2 cellular contexts compared by ENCODE assay signal in the genomic region with DNA sequence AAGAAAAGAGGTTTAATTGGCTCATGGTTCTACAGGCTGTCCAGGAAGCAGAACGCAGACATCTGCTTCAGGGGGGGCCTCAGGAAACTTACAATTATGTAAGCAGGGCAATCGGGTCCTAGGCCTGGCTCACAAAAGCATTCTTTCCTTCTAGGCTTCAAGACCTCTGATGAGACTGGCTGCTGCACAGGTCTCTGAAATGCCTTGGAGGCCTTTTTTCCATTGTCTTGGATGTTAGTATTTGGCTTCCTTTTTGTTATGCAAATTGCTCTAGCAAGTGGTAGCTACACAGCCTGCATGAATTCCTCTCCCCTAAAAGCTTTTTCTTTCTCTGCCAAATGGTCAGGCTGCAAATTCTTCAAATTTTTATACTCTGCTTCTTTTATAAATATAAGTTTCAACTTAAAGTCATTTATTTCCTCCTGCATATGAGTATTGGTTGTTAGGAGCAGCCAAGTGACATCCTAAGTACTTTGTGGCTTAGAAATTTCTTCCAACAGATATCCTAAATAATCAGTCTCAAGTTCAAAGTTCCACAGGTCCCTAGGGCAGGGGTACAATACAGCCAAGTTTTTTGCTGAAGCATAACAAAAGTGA.
TF ChIP-seq lines count a peak whose summit lies in the region.

No MANE protein-coding gene starts in this region.

TF ChIP-seq in SK-N-SH treated with all-trans-retinoic acid at 6 μM for 48 hours, 23 proteins besides CTCF, POLR2A, EP300 and RAD21:
- no peak for TF ChIP-seq CSDC2 (CRISPR knock-in tag; IDR thresholded peaks at IDR 0.05)
- TF ChIP-seq, protein P1, sequence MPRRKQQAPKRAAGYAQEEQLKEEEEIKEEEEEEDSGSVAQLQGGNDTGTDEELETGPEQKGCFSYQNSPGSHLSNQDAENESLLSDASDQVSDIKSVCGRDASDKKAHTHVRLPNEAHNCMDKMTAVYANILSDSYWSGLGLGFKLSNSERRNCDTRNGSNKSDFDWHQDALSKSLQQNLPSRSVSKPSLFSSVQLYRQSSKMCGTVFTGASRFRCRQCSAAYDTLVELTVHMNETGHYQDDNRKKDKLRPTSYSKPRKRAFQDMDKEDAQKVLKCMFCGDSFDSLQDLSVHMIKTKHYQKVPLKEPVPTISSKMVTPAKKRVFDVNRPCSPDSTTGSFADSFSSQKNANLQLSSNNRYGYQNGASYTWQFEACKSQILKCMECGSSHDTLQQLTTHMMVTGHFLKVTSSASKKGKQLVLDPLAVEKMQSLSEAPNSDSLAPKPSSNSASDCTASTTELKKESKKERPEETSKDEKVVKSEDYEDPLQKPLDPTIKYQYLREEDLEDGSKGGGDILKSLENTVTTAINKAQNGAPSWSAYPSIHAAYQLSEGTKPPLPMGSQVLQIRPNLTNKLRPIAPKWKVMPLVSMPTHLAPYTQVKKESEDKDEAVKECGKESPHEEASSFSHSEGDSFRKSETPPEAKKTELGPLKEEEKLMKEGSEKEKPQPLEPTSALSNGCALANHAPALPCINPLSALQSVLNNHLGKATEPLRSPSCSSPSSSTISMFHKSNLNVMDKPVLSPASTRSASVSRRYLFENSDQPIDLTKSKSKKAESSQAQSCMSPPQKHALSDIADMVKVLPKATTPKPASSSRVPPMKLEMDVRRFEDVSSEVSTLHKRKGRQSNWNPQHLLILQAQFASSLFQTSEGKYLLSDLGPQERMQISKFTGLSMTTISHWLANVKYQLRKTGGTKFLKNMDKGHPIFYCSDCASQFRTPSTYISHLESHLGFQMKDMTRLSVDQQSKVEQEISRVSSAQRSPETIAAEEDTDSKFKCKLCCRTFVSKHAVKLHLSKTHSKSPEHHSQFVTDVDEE (CRISPR knock-in tag; IDR thresholded peaks at IDR 0.05), result no peak
- no peak for TF ChIP-seq ZC3H10 (CRISPR knock-in tag; IDR thresholded peaks at IDR 0.05)
- TF ChIP-seq ZFP30 (CRISPR knock-in tag; IDR thresholded peaks at IDR 0.05), result no peak
- TF ChIP-seq PPARA (CRISPR knock-in tag; IDR thresholded peaks at IDR 0.05; ENCODE audit: borderline replicate concordance), result no peak
- TF ChIP-seq, protein P2, sequence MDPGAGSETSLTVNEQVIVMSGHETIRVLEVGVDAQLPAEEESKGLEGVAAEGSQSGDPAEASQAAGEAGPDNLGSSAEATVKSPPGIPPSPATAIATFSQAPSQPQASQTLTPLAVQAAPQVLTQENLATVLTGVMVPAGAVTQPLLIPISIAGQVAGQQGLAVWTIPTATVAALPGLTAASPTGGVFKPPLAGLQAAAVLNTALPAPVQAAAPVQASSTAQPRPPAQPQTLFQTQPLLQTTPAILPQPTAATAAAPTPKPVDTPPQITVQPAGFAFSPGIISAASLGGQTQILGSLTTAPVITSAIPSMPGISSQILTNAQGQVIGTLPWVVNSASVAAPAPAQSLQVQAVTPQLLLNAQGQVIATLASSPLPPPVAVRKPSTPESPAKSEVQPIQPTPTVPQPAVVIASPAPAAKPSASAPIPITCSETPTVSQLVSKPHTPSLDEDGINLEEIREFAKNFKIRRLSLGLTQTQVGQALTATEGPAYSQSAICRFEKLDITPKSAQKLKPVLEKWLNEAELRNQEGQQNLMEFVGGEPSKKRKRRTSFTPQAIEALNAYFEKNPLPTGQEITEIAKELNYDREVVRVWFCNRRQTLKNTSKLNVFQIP (CRISPR knock-in tag; IDR thresholded peaks at IDR 0.05; ENCODE audit: borderline replicate concordance, low read depth), result no peak
- no peak for TF ChIP-seq ZFP3 (CRISPR knock-in tag; IDR thresholded peaks at IDR 0.05)
- TF ChIP-seq ZNF8 (CRISPR knock-in tag; IDR thresholded peaks at IDR 0.05), result no peak
- TF ChIP-seq ZNF565 (CRISPR knock-in tag; conservative IDR thresholded peaks at IDR 0.05; ENCODE audit: low read depth), result no peak
- TF ChIP-seq ARNTL (CRISPR knock-in tag; IDR thresholded peaks at IDR 0.05; ENCODE audit: borderline replicate concordance, low read depth), result no peak
- TF ChIP-seq, protein P3, sequence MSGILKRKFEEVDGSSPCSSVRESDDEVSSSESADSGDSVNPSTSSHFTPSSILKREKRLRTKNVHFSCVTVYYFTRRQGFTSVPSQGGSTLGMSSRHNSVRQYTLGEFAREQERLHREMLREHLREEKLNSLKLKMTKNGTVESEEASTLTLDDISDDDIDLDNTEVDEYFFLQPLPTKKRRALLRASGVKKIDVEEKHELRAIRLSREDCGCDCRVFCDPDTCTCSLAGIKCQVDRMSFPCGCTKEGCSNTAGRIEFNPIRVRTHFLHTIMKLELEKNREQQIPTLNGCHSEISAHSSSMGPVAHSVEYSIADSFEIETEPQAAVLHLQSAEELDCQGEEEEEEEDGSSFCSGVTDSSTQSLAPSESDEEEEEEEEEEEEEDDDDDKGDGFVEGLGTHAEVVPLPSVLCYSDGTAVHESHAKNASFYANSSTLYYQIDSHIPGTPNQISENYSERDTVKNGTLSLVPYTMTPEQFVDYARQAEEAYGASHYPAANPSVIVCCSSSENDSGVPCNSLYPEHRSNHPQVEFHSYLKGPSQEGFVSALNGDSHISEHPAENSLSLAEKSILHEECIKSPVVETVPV (CRISPR knock-in tag; IDR thresholded peaks at IDR 0.05), result no peak
- no peak for TF ChIP-seq GLIS3 (CRISPR knock-in tag; IDR thresholded peaks at IDR 0.05)
- no peak for TF ChIP-seq BACH2 (CRISPR knock-in tag; IDR thresholded peaks at IDR 0.05; ENCODE audit: borderline replicate concordance)

TF ChIP-seq in SK-N-SH, 30 proteins besides CTCF, POLR2A, EP300 and RAD21:
- TF ChIP-seq RFX5 (IDR thresholded peaks at IDR 0.05; ENCODE audit: low read length) (no peak), FOXJ3 (CRISPR knock-in tag; IDR thresholded peaks at IDR 0.05) (no peak), FOXM1 (IDR thresholded peaks at IDR 0.05; ENCODE audit: low read depth) (no peak), YY1 (IDR thresholded peaks at IDR 0.05; ENCODE audit: low read depth) (no peak), POLR2AphosphoS5 (IDR thresholded peaks at IDR 0.05; ENCODE audit: low read depth, low read length) (no peak), SIN3A (IDR thresholded peaks at IDR 0.05; ENCODE audit: borderline replicate concordance, low read depth, low read length) (no peak), SMC3 (IDR thresholded peaks at IDR 0.05; ENCODE audit: low read depth, low read length) (no peak), EZH2phosphoT487 (IDR thresholded peaks at IDR 0.05; ENCODE audit: borderline replicate concordance, low read depth) (no peak)
- TF ChIP-seq, protein P4, sequence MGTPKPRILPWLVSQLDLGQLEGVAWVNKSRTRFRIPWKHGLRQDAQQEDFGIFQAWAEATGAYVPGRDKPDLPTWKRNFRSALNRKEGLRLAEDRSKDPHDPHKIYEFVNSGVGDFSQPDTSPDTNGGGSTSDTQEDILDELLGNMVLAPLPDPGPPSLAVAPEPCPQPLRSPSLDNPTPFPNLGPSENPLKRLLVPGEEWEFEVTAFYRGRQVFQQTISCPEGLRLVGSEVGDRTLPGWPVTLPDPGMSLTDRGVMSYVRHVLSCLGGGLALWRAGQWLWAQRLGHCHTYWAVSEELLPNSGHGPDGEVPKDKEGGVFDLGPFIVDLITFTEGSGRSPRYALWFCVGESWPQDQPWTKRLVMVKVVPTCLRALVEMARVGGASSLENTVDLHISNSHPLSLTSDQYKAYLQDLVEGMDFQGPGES (IDR thresholded peaks at IDR 0.05; ENCODE audit: low read depth, low read length), result no peak
- TF ChIP-seq, protein P5, sequence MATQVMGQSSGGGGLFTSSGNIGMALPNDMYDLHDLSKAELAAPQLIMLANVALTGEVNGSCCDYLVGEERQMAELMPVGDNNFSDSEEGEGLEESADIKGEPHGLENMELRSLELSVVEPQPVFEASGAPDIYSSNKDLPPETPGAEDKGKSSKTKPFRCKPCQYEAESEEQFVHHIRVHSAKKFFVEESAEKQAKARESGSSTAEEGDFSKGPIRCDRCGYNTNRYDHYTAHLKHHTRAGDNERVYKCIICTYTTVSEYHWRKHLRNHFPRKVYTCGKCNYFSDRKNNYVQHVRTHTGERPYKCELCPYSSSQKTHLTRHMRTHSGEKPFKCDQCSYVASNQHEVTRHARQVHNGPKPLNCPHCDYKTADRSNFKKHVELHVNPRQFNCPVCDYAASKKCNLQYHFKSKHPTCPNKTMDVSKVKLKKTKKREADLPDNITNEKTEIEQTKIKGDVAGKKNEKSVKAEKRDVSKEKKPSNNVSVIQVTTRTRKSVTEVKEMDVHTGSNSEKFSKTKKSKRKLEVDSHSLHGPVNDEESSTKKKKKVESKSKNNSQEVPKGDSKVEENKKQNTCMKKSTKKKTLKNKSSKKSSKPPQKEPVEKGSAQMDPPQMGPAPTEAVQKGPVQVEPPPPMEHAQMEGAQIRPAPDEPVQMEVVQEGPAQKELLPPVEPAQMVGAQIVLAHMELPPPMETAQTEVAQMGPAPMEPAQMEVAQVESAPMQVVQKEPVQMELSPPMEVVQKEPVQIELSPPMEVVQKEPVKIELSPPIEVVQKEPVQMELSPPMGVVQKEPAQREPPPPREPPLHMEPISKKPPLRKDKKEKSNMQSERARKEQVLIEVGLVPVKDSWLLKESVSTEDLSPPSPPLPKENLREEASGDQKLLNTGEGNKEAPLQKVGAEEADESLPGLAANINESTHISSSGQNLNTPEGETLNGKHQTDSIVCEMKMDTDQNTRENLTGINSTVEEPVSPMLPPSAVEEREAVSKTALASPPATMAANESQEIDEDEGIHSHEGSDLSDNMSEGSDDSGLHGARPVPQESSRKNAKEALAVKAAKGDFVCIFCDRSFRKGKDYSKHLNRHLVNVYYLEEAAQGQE (IDR thresholded peaks at IDR 0.05; ENCODE audit: low read depth, low read length), result no peak
- TF ChIP-seq, protein P6, sequence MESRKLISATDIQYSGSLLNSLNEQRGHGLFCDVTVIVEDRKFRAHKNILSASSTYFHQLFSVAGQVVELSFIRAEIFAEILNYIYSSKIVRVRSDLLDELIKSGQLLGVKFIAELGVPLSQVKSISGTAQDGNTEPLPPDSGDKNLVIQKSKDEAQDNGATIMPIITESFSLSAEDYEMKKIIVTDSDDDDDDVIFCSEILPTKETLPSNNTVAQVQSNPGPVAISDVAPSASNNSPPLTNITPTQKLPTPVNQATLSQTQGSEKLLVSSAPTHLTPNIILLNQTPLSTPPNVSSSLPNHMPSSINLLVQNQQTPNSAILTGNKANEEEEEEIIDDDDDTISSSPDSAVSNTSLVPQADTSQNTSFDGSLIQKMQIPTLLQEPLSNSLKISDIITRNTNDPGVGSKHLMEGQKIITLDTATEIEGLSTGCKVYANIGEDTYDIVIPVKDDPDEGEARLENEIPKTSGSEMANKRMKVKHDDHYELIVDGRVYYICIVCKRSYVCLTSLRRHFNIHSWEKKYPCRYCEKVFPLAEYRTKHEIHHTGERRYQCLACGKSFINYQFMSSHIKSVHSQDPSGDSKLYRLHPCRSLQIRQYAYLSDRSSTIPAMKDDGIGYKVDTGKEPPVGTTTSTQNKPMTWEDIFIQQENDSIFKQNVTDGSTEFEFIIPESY (IDR thresholded peaks at IDR 0.05; ENCODE audit: borderline replicate concordance, low read depth), result no peak
- TF ChIP-seq, protein P7, sequence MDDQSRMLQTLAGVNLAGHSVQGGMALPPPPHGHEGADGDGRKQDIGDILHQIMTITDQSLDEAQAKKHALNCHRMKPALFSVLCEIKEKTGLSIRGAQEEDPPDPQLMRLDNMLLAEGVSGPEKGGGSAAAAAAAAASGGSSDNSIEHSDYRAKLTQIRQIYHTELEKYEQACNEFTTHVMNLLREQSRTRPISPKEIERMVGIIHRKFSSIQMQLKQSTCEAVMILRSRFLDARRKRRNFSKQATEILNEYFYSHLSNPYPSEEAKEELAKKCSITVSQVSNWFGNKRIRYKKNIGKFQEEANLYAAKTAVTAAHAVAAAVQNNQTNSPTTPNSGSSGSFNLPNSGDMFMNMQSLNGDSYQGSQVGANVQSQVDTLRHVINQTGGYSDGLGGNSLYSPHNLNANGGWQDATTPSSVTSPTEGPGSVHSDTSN (IDR thresholded peaks at IDR 0.05), result no peak
